1 cellular context compared by ENCODE assay signal in the genomic region with DNA sequence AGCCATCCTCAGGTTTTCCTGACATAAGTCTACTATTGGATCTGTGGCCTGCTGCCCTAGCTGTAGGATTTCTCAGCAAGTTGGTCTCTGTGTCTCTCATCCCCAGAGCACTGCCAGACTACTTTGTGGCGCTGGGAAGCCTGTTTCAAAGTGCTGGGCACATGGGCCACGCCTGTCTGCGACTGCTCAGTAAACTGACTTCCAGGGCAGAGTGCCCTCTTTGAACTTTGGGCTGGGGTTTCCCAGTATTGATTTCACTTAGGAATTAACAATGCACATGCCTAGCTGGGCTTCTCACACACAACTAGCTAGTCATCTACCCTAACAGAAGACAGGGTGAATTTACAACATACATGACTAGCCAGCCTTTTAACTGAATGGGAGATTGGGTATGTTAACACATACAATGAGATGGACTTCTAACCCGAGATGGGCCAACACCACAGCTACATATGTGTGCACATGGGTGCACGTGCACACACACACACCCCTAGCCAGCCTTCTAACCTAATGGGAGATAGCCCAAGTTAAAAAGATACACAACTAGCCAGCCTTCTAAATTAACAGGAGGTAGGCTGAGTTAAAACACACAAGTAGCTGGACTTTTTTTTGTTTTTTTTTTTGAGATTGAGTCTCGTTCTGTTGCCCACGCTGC.
A peak's percentile ranks its signal among the peaks of the same experiment; 100 is the strongest.
TF ChIP-seq lines count a peak whose summit lies in the region.

No MANE protein-coding gene starts in this region.

TF ChIP-seq in HepG2, 621 proteins besides CTCF, POLR2A, EP300 and RAD21 (continues in another document):
- TF ChIP-seq MED1 (CRISPR knock-in tag; IDR thresholded peaks at IDR 0.05) (peak; percentile 43; the same call in 1 of the 2 replicates), KAT2B (IDR thresholded peaks at IDR 0.05; ENCODE audit: borderline replicate concordance, low read depth, low read length) (peak; percentile 23; the same call in 1 of the 2 replicates), PITX1 (CRISPR knock-in tag; IDR thresholded peaks at IDR 0.05) (peak; percentile 62), GATAD2A (CRISPR knock-in tag; IDR thresholded peaks at IDR 0.05) (peak; percentile 68), MEIS1 (CRISPR knock-in tag; IDR thresholded peaks at IDR 0.05; ENCODE audit: borderline replicate concordance) (no peak), MIXL1 (CRISPR knock-in tag; IDR thresholded peaks at IDR 0.05) (0 out of 2 replicates have a peak, but pooled peaks have one; percentile 48), TEAD3 (CRISPR knock-in tag; optimal IDR thresholded peaks at IDR 0.05; ENCODE audit: borderline replicate concordance) (peak; percentile 28), BCL6 (CRISPR knock-in tag; IDR thresholded peaks at IDR 0.05) (peak; percentile 82), ZNF589 (CRISPR knock-in tag; conservative IDR thresholded peaks at IDR 0.05) (0 out of 2 replicates have a peak, but pooled peaks have one; percentile 46), ZNF292 (CRISPR knock-in tag; IDR thresholded peaks at IDR 0.05; ENCODE audit: borderline replicate concordance, low read depth) (peak; percentile 83; the same call in 1 of the 2 replicates), ETV5 (CRISPR knock-in tag; IDR thresholded peaks at IDR 0.05; ENCODE audit: borderline replicate concordance) (peak; percentile 28; the same call in 1 of the 2 replicates), KAT8 (CRISPR knock-in tag; IDR thresholded peaks at IDR 0.05) (0 out of 2 replicates have a peak, but pooled peaks have one; percentile 20), TBX2 (CRISPR knock-in tag; IDR thresholded peaks at IDR 0.05; ENCODE audit: borderline replicate concordance) (peak; percentile 40; the same call in 1 of the 2 replicates), RARA (CRISPR knock-in tag; IDR thresholded peaks at IDR 0.05) (peak; percentile 89), HMGA1 (CRISPR knock-in tag; conservative IDR thresholded peaks at IDR 0.05) (no peak), ZNF136 (CRISPR knock-in tag; IDR thresholded peaks at IDR 0.05; ENCODE audit: low read depth) (0 out of 2 replicates have a peak, but pooled peaks have one; percentile 41), MTA3 (CRISPR knock-in tag; IDR thresholded peaks at IDR 0.05) (no peak), SOX13 (IDR thresholded peaks at IDR 0.05) (no peak), SOX13 (CRISPR knock-in tag; conservative IDR thresholded peaks at IDR 0.05 in 1 of 2, IDR thresholded peaks at IDR 0.05 in 1 of 2) (peak in 1 of 2 experiments; percentile 57; a peak in 1 of 4 replicates), ZNF331 (CRISPR knock-in tag; IDR thresholded peaks at IDR 0.05) (peak; percentile 30; the same call in 1 of the 2 replicates), HNRNPK (IDR thresholded peaks at IDR 0.05; ENCODE audit: low read depth, low read length, poor library complexity, severe bottlenecking) (no peak), MATR3 (CRISPR knock-in tag; IDR thresholded peaks at IDR 0.05) (no peak), DNMT1 (CRISPR knock-in tag; IDR thresholded peaks at IDR 0.05) (no peak), SOX6 (IDR thresholded peaks at IDR 0.05) (no peak), SOX6 (CRISPR knock-in tag; IDR thresholded peaks at IDR 0.05) (peak; percentile 77), NR2F6 (IDR thresholded peaks at IDR 0.05) (peak; percentile 22; the same call in 1 of the 2 replicates), NR2F6 (CRISPR knock-in tag; IDR thresholded peaks at IDR 0.05) (0 out of 2 replicates have a peak, but pooled peaks have one; percentile 40), MXI1 (IDR thresholded peaks at IDR 0.05; ENCODE audit: borderline replicate concordance, low read depth, low read length) (peak; percentile 15; the same call in 1 of the 3 replicates), HDAC1 (CRISPR knock-in tag; IDR thresholded peaks at IDR 0.05) (peak; percentile 65), CREM (IDR thresholded peaks at IDR 0.05) (peak; percentile 33; the same call in 1 of the 2 replicates), CREM (CRISPR knock-in tag; IDR thresholded peaks at IDR 0.05) (no peak), KLF12 (CRISPR knock-in tag; IDR thresholded peaks at IDR 0.05; ENCODE audit: borderline replicate concordance) (0 out of 2 replicates have a peak, but pooled peaks have one; percentile 44)
- TF ChIP-seq, protein P1, sequence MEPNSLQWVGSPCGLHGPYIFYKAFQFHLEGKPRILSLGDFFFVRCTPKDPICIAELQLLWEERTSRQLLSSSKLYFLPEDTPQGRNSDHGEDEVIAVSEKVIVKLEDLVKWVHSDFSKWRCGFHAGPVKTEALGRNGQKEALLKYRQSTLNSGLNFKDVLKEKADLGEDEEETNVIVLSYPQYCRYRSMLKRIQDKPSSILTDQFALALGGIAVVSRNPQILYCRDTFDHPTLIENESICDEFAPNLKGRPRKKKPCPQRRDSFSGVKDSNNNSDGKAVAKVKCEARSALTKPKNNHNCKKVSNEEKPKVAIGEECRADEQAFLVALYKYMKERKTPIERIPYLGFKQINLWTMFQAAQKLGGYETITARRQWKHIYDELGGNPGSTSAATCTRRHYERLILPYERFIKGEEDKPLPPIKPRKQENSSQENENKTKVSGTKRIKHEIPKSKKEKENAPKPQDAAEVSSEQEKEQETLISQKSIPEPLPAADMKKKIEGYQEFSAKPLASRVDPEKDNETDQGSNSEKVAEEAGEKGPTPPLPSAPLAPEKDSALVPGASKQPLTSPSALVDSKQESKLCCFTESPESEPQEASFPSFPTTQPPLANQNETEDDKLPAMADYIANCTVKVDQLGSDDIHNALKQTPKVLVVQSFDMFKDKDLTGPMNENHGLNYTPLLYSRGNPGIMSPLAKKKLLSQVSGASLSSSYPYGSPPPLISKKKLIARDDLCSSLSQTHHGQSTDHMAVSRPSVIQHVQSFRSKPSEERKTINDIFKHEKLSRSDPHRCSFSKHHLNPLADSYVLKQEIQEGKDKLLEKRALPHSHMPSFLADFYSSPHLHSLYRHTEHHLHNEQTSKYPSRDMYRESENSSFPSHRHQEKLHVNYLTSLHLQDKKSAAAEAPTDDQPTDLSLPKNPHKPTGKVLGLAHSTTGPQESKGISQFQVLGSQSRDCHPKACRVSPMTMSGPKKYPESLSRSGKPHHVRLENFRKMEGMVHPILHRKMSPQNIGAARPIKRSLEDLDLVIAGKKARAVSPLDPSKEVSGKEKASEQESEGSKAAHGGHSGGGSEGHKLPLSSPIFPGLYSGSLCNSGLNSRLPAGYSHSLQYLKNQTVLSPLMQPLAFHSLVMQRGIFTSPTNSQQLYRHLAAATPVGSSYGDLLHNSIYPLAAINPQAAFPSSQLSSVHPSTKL (CRISPR knock-in tag; IDR thresholded peaks at IDR 0.05) = peak; percentile 70
- TF ChIP-seq, protein P2, sequence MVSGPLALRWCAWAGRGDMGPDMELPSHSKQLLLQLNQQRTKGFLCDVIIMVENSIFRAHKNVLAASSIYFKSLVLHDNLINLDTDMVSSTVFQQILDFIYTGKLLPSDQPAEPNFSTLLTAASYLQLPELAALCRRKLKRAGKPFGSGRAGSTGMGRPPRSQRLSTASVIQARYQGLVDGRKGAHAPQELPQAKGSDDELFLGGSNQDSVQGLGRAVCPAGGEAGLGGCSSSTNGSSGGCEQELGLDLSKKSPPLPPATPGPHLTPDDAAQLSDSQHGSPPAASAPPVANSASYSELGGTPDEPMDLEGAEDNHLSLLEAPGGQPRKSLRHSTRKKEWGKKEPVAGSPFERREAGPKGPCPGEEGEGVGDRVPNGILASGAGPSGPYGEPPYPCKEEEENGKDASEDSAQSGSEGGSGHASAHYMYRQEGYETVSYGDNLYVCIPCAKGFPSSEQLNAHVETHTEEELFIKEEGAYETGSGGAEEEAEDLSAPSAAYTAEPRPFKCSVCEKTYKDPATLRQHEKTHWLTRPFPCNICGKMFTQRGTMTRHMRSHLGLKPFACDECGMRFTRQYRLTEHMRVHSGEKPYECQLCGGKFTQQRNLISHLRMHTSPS (CRISPR knock-in tag; IDR thresholded peaks at IDR 0.05; ENCODE audit: low read depth) = peak; percentile 83; the same call in 1 of the 2 replicates
- TF ChIP-seq, protein P3, sequence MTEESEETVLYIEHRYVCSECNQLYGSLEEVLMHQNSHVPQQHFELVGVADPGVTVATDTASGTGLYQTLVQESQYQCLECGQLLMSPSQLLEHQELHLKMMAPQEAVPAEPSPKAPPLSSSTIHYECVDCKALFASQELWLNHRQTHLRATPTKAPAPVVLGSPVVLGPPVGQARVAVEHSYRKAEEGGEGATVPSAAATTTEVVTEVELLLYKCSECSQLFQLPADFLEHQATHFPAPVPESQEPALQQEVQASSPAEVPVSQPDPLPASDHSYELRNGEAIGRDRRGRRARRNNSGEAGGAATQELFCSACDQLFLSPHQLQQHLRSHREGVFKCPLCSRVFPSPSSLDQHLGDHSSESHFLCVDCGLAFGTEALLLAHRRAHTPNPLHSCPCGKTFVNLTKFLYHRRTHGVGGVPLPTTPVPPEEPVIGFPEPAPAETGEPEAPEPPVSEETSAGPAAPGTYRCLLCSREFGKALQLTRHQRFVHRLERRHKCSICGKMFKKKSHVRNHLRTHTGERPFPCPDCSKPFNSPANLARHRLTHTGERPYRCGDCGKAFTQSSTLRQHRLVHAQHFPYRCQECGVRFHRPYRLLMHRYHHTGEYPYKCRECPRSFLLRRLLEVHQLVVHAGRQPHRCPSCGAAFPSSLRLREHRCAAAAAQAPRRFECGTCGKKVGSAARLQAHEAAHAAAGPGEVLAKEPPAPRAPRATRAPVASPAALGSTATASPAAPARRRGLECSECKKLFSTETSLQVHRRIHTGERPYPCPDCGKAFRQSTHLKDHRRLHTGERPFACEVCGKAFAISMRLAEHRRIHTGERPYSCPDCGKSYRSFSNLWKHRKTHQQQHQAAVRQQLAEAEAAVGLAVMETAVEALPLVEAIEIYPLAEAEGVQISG (CRISPR knock-in tag; IDR thresholded peaks at IDR 0.05) = peak; percentile 30; the same call in 1 of the 2 replicates
- TF ChIP-seq, protein P4, sequence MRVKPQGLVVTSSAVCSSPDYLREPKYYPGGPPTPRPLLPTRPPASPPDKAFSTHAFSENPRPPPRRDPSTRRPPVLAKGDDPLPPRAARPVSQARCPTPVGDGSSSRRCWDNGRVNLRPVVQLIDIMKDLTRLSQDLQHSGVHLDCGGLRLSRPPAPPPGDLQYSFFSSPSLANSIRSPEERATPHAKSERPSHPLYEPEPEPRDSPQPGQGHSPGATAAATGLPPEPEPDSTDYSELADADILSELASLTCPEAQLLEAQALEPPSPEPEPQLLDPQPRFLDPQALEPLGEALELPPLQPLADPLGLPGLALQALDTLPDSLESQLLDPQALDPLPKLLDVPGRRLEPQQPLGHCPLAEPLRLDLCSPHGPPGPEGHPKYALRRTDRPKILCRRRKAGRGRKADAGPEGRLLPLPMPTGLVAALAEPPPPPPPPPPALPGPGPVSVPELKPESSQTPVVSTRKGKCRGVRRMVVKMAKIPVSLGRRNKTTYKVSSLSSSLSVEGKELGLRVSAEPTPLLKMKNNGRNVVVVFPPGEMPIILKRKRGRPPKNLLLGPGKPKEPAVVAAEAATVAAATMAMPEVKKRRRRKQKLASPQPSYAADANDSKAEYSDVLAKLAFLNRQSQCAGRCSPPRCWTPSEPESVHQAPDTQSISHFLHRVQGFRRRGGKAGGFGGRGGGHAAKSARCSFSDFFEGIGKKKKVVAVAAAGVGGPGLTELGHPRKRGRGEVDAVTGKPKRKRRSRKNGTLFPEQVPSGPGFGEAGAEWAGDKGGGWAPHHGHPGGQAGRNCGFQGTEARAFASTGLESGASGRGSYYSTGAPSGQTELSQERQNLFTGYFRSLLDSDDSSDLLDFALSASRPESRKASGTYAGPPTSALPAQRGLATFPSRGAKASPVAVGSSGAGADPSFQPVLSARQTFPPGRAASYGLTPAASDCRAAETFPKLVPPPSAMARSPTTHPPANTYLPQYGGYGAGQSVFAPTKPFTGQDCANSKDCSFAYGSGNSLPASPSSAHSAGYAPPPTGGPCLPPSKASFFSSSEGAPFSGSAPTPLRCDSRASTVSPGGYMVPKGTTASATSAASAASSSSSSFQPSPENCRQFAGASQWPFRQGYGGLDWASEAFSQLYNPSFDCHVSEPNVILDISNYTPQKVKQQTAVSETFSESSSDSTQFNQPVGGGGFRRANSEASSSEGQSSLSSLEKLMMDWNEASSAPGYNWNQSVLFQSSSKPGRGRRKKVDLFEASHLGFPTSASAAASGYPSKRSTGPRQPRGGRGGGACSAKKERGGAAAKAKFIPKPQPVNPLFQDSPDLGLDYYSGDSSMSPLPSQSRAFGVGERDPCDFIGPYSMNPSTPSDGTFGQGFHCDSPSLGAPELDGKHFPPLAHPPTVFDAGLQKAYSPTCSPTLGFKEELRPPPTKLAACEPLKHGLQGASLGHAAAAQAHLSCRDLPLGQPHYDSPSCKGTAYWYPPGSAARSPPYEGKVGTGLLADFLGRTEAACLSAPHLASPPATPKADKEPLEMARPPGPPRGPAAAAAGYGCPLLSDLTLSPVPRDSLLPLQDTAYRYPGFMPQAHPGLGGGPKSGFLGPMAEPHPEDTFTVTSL (CRISPR knock-in tag; IDR thresholded peaks at IDR 0.05; ENCODE audit: borderline replicate concordance) = peak; percentile 50; the same call in 1 of the 2 replicates
- TF ChIP-seq, protein P5, sequence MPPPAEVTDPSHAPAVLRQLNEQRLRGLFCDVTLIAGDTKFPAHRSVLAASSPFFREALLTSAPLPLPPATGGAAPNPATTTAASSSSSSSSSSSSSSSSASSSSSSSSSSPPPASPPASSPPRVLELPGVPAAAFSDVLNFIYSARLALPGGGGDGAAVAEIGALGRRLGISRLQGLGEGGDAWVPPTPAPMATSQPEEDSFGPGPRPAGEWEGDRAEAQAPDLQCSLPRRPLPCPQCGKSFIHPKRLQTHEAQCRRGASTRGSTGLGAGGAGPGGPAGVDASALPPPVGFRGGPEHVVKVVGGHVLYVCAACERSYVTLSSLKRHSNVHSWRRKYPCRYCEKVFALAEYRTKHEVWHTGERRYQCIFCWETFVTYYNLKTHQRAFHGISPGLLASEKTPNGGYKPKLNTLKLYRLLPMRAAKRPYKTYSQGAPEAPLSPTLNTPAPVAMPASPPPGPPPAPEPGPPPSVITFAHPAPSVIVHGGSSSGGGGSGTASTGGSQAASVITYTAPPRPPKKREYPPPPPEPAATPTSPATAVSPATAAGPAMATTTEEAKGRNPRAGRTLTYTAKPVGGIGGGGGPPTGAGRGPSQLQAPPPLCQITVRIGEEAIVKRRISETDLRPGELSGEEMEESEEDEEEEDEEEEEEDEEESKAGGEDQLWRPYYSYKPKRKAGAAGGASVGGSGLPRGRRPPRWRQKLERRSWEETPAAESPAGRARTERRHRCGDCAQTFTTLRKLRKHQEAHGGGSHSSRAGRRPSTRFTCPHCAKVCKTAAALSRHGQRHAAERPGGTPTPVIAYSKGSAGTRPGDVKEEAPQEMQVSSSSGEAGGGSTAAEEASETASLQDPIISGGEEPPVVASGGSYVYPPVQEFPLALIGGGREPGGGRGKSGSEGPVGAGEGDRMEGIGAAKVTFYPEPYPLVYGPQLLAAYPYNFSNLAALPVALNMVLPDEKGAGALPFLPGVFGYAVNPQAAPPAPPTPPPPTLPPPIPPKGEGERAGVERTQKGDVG (CRISPR knock-in tag; IDR thresholded peaks at IDR 0.05; ENCODE audit: borderline replicate concordance) = no peak
- TF ChIP-seq, protein P6, sequence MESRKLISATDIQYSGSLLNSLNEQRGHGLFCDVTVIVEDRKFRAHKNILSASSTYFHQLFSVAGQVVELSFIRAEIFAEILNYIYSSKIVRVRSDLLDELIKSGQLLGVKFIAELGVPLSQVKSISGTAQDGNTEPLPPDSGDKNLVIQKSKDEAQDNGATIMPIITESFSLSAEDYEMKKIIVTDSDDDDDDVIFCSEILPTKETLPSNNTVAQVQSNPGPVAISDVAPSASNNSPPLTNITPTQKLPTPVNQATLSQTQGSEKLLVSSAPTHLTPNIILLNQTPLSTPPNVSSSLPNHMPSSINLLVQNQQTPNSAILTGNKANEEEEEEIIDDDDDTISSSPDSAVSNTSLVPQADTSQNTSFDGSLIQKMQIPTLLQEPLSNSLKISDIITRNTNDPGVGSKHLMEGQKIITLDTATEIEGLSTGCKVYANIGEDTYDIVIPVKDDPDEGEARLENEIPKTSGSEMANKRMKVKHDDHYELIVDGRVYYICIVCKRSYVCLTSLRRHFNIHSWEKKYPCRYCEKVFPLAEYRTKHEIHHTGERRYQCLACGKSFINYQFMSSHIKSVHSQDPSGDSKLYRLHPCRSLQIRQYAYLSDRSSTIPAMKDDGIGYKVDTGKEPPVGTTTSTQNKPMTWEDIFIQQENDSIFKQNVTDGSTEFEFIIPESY (CRISPR knock-in tag; IDR thresholded peaks at IDR 0.05) = 0 out of 2 replicates have a peak, but pooled peaks have one; percentile 9
